Comparison of ENCODE assay signal across 18 cellular contexts in the genomic region with DNA sequence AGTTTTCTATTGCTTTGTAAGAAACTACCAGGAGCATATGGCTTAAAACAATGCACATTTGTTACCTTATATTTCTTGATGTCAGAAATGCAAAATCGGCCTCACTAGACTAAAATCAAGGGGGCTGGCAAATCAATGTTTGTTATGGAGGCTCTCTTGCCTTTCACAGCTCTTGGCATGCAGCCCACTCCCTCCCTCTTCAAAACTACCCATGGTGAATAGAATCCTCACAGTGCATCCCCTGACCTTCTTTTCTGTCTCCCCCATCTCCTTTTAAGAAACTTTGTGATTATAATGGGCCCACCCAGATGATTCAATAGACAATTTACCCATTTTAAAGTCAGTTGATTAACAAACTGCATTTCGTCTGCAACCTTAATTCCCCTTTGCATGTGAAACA.
DNase-seq lines count a peak whose midpoint lies in the region; ATAC-seq, FAIRE-seq and TF ChIP-seq lines count a peak whose summit lies in the region.
"Had no signal": no experiment of that assay in that cellular context is flagged by ENCODE, and none has a peak within 500 bp of the region (broad histone marks: within the 10 kb centered on the region; RNA-seq: fewer than 3 reads in every experiment).

No MANE protein-coding gene starts in this region.

- no peaks in the 10 kb centered on the region for H3K27me3 Mint-ChIP-seq in H9 (ENCODE audit: low read depth)
- H3K27me3 Mint-ChIP-seq in type B pancreatic cell, result no peaks in the 10 kb centered on the region
- H3K27me3 Mint-ChIP-seq: CD4-positive, alpha-beta memory T cell had no signal

- H4K91ac ChIP-seq in H9 (ENCODE audit: insufficient read length, low read depth, low read length), result no peak overlapping the region

- no peak overlapping the region for H4K5ac ChIP-seq in H9 (ENCODE audit: insufficient read length, low read depth, low read length)

- ATAC-seq in stimulated activated naive CD8-positive, alpha-beta T cell treated with anti-CD3 and anti-CD28 coated beads, Interleukin-15, Interleukin-2, amounts not matched to agents 100 U/mL and 50 U/mL, for 24 hours, result no peak

- H3K56ac ChIP-seq in H9 (ENCODE audit: insufficient read length, low read depth, low read length), result no peak overlapping the region

- H3K79me2 ChIP-seq in H9 (ENCODE audit: insufficient read depth, low read length) (no peaks in the 10 kb centered on the region), OCI-LY3 (ENCODE audit: low read length) (no peaks in the 10 kb centered on the region)

- no peak for DNase-seq in H9
- DNase-seq in iPS-NIHi11 (ENCODE audit: low spot score), result peak; percentile 7
- no peak for DNase-seq in type B pancreatic cell (ENCODE audit: extremely low spot score, unreplicated experiment)
- no peak for DNase-seq in GM12891 (ENCODE audit: insufficient read length, low spot score)
- no peak for DNase-seq in stimulated activated naive CD8-positive, alpha-beta T cell treated with anti-CD3 and anti-CD28 coated beads, Interleukin-15, Interleukin-2, amounts not matched to agents 100 U/mL and 50 U/mL, for 24 hours
- DNase-seq in GM20000 (ENCODE audit: low spot score), result no peak
- DNase-seq: CD4-positive, alpha-beta memory T cell; GF-D8; KBM-7; NCI-H1105; NCI-H1694; NCI-H2081 treated with DMSO at 0.1 percent for 48 hours; NCI-H2227 treated with DMSO at 0.1 percent for 48 hours; NCI-H510A treated with DMSO at 0.1 percent for 48 hours; NCI-H82 had no signal

- H3K14ac ChIP-seq in H9 (ENCODE audit: insufficient read depth, low read length), result no peak overlapping the region

- H2BK15ac ChIP-seq in H9 (ENCODE audit: low read depth, low read length), result no peak overlapping the region

- TF ChIP-seq CTCF in H9 (conservative IDR thresholded peaks at IDR 0.05) (no peak), OCI-LY3 (IDR thresholded peaks at IDR 0.05; ENCODE audit: low read depth, low read length) (no peak), type B pancreatic cell (conservative IDR thresholded peaks at IDR 0.05) (no peak), GM20000 (IDR thresholded peaks at IDR 0.05; ENCODE audit: extremely low read depth, missing control alignments) (no peak)

- no peak for FAIRE-seq in GM12891 (lab: Jason Lieb, UNC)
- FAIRE-seq: GM19239 had no signal

- H3K27ac ChIP-seq in H9 (ENCODE audit: insufficient read length, low read depth, low read length), result no peak overlapping the region
- H3K27ac ChIP-seq in OCI-LY3 (ENCODE audit: low read length), result peak overlapping the region; percentile 57
- H3K27ac ChIP-seq: BLaER1 had no signal

- no peak overlapping the region for H3T11ph ChIP-seq in H9 (ENCODE audit: low read length)

- no peak overlapping the region for H3K4ac ChIP-seq in H9 (ENCODE audit: low read depth, low read length)

- H2BK120ac ChIP-seq in H9 (ENCODE audit: low read depth, low read length, poor library complexity, severe bottlenecking), result no peak overlapping the region

- no peak overlapping the region for H2BK5ac ChIP-seq in H9 (ENCODE audit: insufficient read length, low read length)

- peaks cover 1 to 32% (median 5%) of the 10 kb centered on the region in 3 experiments; a peak in 5 of 7 replicates for H3K36me3 Mint-ChIP-seq in H9 (ENCODE audit: insufficient read depth in 1 of 3, low read depth in 3 of 3)
- H3K36me3 Mint-ChIP-seq in type B pancreatic cell, result peaks cover 7% of the 10 kb centered on the region
- H3K36me3 Mint-ChIP-seq: CD4-positive, alpha-beta memory T cell had no signal

- no peaks in the 10 kb centered on the region for H3K79me1 ChIP-seq in H9 (ENCODE audit: insufficient read depth, low read depth, low read length, poor library complexity, severe bottlenecking)

- H2AFZ ChIP-seq in H9 (ENCODE audit: low read length) (no peak overlapping the region), OCI-LY3 (ENCODE audit: low read depth, low read length) (peak overlapping the region; percentile 76)

- H3K18ac ChIP-seq in H9 (ENCODE audit: insufficient read length, low read depth, low read length), result no peak overlapping the region

- no peak overlapping the region for H2BK20ac ChIP-seq in H9 (ENCODE audit: low read depth, low read length, poor library complexity, severe bottlenecking)

- H3K23me2 ChIP-seq in H9 (ENCODE audit: insufficient read length, low read depth, low read length, poor library complexity, severe bottlenecking), result no peaks in the 10 kb centered on the region

- H3K36me3 ChIP-seq in OCI-LY3 (replicated peaks; ENCODE audit: low read depth, low read length), result no peaks in the 10 kb centered on the region
- H3K36me3 ChIP-seq: BLaER1 had no signal

- peaks cover 2% of the 10 kb centered on the region; the same call in 1 of the 2 replicates for H3K4me1 ChIP-seq in H9 (ENCODE audit: insufficient read depth, low read length)
- peaks cover 33% of the 10 kb centered on the region for H3K4me1 ChIP-seq in OCI-LY3 (ENCODE audit: low read length)
- H3K4me1 ChIP-seq: BLaER1 had no signal

- H3K27ac Mint-ChIP-seq in H9, result peak overlapping the region in 2 of 3 experiments; percentile 50 to 83; a peak in 4 of 7 replicates
- H3K27ac Mint-ChIP-seq in type B pancreatic cell, result peak overlapping the region; percentile 56
- H3K27ac Mint-ChIP-seq: CD4-positive, alpha-beta memory T cell had no signal

- no peaks in the 10 kb centered on the region for H4K20me1 ChIP-seq in H9 (ENCODE audit: control insufficient read depth, insufficient read depth, insufficient read length)
- H4K20me1 ChIP-seq in OCI-LY3 (ENCODE audit: insufficient read depth, low read length), result no peaks in the 10 kb centered on the region
- H4K20me1 ChIP-seq: BLaER1 had no signal

- no peaks in the 10 kb centered on the region for H3K9me3 ChIP-seq in H9 (ENCODE audit: control insufficient read depth, low read depth, low read length)
- no peaks in the 10 kb centered on the region for H3K9me3 ChIP-seq in OCI-LY3 (ENCODE audit: insufficient read depth, low read length)
- H3K9me3 ChIP-seq: BLaER1 had no signal

- peak overlapping the region; percentile 59 for H3K4me3 ChIP-seq in OCI-LY3 (ENCODE audit: low read length)
- H3K4me3 ChIP-seq: BLaER1 had no signal

- TF ChIP-seq POLR2A in GM12891 (IDR thresholded peaks at IDR 0.05; ENCODE audit: low read depth, low read length), result no peak

- H3K4me2 ChIP-seq in H9 (ENCODE audit: insufficient read depth, insufficient read length, low read length) (no peak overlapping the region), OCI-LY3 (ENCODE audit: low read length) (peak overlapping the region; percentile 74)
- H3K4me2 ChIP-seq: BLaER1 had no signal

- WGBS in H9 (ENCODE audit: extremely low coverage, insufficient read length, low lambda C conversion rate), result no CpG with 5 or more reads among the region's 2 CpGs

- H3K4me1 Mint-ChIP-seq in H9 (peaks cover 39 to 47% of the 10 kb centered on the region in 2 experiments), type B pancreatic cell (ENCODE audit: unreplicated experiment) (peaks cover 14% of the 10 kb centered on the region)
- H3K4me1 Mint-ChIP-seq: CD4-positive, alpha-beta memory T cell had no signal

- H2AK5ac ChIP-seq in H9 (ENCODE audit: insufficient read length, low read length), result no peak overlapping the region

- no peak overlapping the region for H4K8ac ChIP-seq in H9 (replicated peaks; ENCODE audit: insufficient read length, low read depth, low read length)

- peaks cover 3 to 10% of the 10 kb centered on the region in 2 experiments; a peak in 4 of 5 replicates for H3K9me3 Mint-ChIP-seq in H9
- peaks cover 10% of the 10 kb centered on the region for H3K9me3 Mint-ChIP-seq in type B pancreatic cell

- H3K9ac ChIP-seq in H9 (ENCODE audit: extremely low read depth, insufficient read length, low read length) (no peak overlapping the region), OCI-LY3 (ENCODE audit: low read length) (peak overlapping the region; percentile 3; the same call in 1 of the 2 replicates)
- H3K9ac ChIP-seq: BLaER1 had no signal

- H3K4me3 Mint-ChIP-seq in H9, result peak overlapping the region in 1 of 2 experiments; percentile 4; a peak in 2 of 5 replicates
- peak overlapping the region; percentile 29 for H3K4me3 Mint-ChIP-seq in type B pancreatic cell
- H3K4me3 Mint-ChIP-seq: CD4-positive, alpha-beta memory T cell had no signal

- H3K27me3 ChIP-seq in H9 (ENCODE audit: insufficient read depth, low read length) (no peaks in the 10 kb centered on the region), OCI-LY3 (ENCODE audit: low read depth, low read length) (no peaks in the 10 kb centered on the region)
- H3K27me3 ChIP-seq: BLaER1 had no signal

- H2BK12ac ChIP-seq in H9 (ENCODE audit: insufficient read length, low read depth, low read length), result no peak overlapping the region

- H3K23ac ChIP-seq in H9 (ENCODE audit: insufficient read length, low read depth, low read length), result no peak overlapping the region

TF ChIP-seq in GM12891, 5 proteins besides CTCF, POLR2A, EP300 and RAD21:
- TF ChIP-seq POLR2AphosphoS5 (IDR thresholded peaks at IDR 0.05; ENCODE audit: low read depth, low read length) (no peak), TAF1 (IDR thresholded peaks at IDR 0.05; ENCODE audit: low read depth, low read length) (no peak), SPI1 (IDR thresholded peaks at IDR 0.05; ENCODE audit: low read depth, low read length) (no peak), POU2F2 (IDR thresholded peaks at IDR 0.05; ENCODE audit: low read depth, low read length) (no peak), PAX5 (IDR thresholded peaks at IDR 0.05; ENCODE audit: insufficient read depth, low read length, severe bottlenecking) (no peak)
TF ChIP-seq in GM12891: peak in this region for 0.
